Comparison of ENCODE assay signal across 14 cellular contexts in the genomic region with DNA sequence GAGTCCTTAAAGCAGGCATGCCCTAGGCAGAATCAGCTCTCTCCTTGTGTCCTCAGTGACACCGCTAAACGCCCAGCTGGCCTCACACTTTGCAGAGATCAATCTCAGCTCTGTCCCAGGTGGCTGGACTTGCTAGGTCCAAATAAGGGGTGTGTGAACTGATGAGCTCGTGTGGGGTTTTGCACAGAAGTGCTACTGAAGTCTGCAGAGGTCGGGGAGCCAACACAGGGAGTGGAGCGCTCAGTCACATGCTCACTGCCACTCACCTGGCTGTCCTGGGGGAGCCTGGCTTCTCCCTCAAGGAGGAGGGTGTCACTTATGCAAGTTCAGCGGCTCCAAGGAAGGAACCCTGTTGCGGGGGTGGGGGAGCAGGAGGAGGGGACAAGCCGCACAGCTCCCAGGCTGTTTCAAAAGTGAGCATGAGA. TPM values are rescaled to one million over a fixed set of nuclear protein-coding genes. Genes with fewer than 3 reads are reported as not detected.
DNase-seq lines count a peak whose midpoint lies in the region; ATAC-seq and TF ChIP-seq lines count a peak whose summit lies in the region.
"Had no signal": no experiment of that assay in that cellular context is flagged by ENCODE, and none has a peak within 500 bp of the region (broad histone marks: within the 10 kb centered on the region; RNA-seq: fewer than 3 reads in every experiment).

No MANE protein-coding gene starts in this region.

- peak overlapping the region; percentile 45 for H3K4me3 Mint-ChIP-seq in glutamatergic neuron (ENCODE audit: unreplicated experiment)
- peak overlapping the region in 1 of 2 donors; percentile 80 for H3K4me3 Mint-ChIP-seq in CD14-positive monocyte

- no TSS peak for BruUV-seq in A673 (replicated peaks; lab: Mats Ljungman, UMichigan)

- H3K27me3 Mint-ChIP-seq in glutamatergic neuron (ENCODE audit: unreplicated experiment), result peaks cover 9% of the 10 kb centered on the region
- H3K27me3 Mint-ChIP-seq in CD14-positive monocyte (ENCODE audit: low read depth in 3 of 3), result peaks cover 61 to 77% (median 63%) of the 10 kb centered on the region in 3 donors

- no peaks in the 10 kb centered on the region for H3K9me3 ChIP-seq in A673 (ENCODE audit: low read depth, low read length, poor library complexity, severe bottlenecking)

- peaks cover 47% of the 10 kb centered on the region for H3K4me1 Mint-ChIP-seq in glutamatergic neuron (ENCODE audit: low read depth, unreplicated experiment)
- peaks cover 9% of the 10 kb centered on the region for H3K4me1 Mint-ChIP-seq in CD14-positive monocyte

- intact Hi-C loops in A673 (cut with micrococcal nuclease; ENCODE audit: unreplicated experiment), result no loop called here
- intact Hi-C loops in posterior vena cava (cut with DNase I), result loop anchor here (5.0 kb wide), 2 partner anchors 158 to 163 kb away; no protein-coding TSS in a partner anchor
- intact Hi-C loops in CD14-positive monocyte (cut with micrococcal nuclease), result loop anchor here in 1 of 2 donors (1.0 to 10.0 kb wide), 2 partner anchors 164 to 225 kb away; no protein-coding TSS in a partner anchor

- CTCF ChIA-PET in A673 (lab: Charles Lee), result interaction anchor here (0.7 kb wide), 1 partner anchor 902 kb away, joined by 5 read pairs; no protein-coding TSS in a partner anchor

- H3K4me3 ChIP-seq in A673 (ENCODE audit: low read depth, low read length, poor library complexity, severe bottlenecking), result peak overlapping the region; percentile 45

- H3K27ac Mint-ChIP-seq in glutamatergic neuron (ENCODE audit: unreplicated experiment), result peak overlapping the region; percentile 30
- no peak overlapping the region for H3K27ac Mint-ChIP-seq in CD14-positive monocyte

- DNase-seq in A673 (ENCODE audit: low spot score) (peak; percentile 61), NCI-H69 (lab: John Stamatoyannopoulos, UW) (peak; percentile 55), glutamatergic neuron (peak; percentile 70), posterior vena cava (ENCODE audit: low spot score) (peak; percentile 80), hepatic stellate cell (ENCODE audit: low spot score) (no peak), CD14-positive monocyte (ENCODE audit: low spot score) (no peak)
- DNase-seq: activated naive CD4-positive, alpha-beta T cell; cortex of kidney; NCI-H526 treated with DMSO at 0.1 percent for 48 hours; stimulated activated CD4-positive, alpha-beta T cell treated with anti-CD3 and anti-CD28 coated beads, Interleukin-12 subunit alpha, Interleukin-12 subunit beta, amount 100 ng/mL, for 4 hours; stimulated activated CD8-positive, alpha-beta memory T cell treated with anti-CD3 and anti-CD28 coated beads, Interleukin-4, amount 100 ng/mL, for 48 hours had no signal

- TF ChIP-seq CTCF in A673 (conservative IDR thresholded peaks at IDR 0.05; ENCODE audit: low read depth, low read length) (no peak), glutamatergic neuron (IDR thresholded peaks at IDR 0.05; ENCODE audit: partially characterized antibody, unreplicated experiment) (no peak), CD14-positive monocyte (IDR thresholded peaks at IDR 0.05) (no peak)

- ATAC-seq in HG03280 (IDR thresholded peaks at IDR 0.05; ENCODE audit: unreplicated experiment) (no peak), HG03565 (IDR thresholded peaks at IDR 0.05; ENCODE audit: unreplicated experiment) (no peak)

- peak overlapping the region; percentile 62 for H3K27ac ChIP-seq in A673 (ENCODE audit: low read depth, low read length, poor library complexity, severe bottlenecking)

- no peaks in the 10 kb centered on the region for H3K36me3 Mint-ChIP-seq in glutamatergic neuron (ENCODE audit: unreplicated experiment)
- peaks cover 0 to 3% of the 10 kb centered on the region in 2 donors for H3K36me3 Mint-ChIP-seq in CD14-positive monocyte

- H3K27me3 ChIP-seq in A673 (replicated peaks; ENCODE audit: insufficient read depth, low read depth, low read length, poor library complexity), result no peaks in the 10 kb centered on the region

- H3K36me3 ChIP-seq in A673 (ENCODE audit: insufficient read depth, low read length, poor library complexity, severe bottlenecking), result no peaks in the 10 kb centered on the region

- H3K9me3 Mint-ChIP-seq in glutamatergic neuron (ENCODE audit: unreplicated experiment) (peaks cover 8% of the 10 kb centered on the region), CD14-positive monocyte (peaks cover 0 to 9% (median 0%) of the 10 kb centered on the region in 7 donors)

- POLR2A ChIA-PET in A673 (lab: Charles Lee; ENCODE audit: low non-redundant PET), result interaction anchor here (0.7 kb wide), 1 partner anchor 27 kb away, joined by 6 read pairs; no protein-coding TSS in a partner anchor

- peaks cover 57% of the 10 kb centered on the region for H3K4me1 ChIP-seq in A673 (ENCODE audit: insufficient read depth, low read length, poor library complexity, severe bottlenecking)

RNA-seq across cellular contexts. Expression of gene ELN, which starts 2.0 kb away (rescaled TPM):
- total RNA-seq in A673 (2021) (47.6 and 65.9 TPM in 2 replicates), glutamatergic neuron (ENCODE audit: unreplicated experiment) (3.7 TPM), posterior vena cava (100 to 1,000 TPM; 354 to 999 TPM)
- not detected for polyA plus RNA-seq in CD14-positive monocyte
- total RNA-seq: H4 had no signal

RNA-seq across cellular contexts. Expression of gene LIMK1, which starts 53.6 kb away (rescaled TPM):
- 59.3 and 60.2 TPM in 2 replicates for total RNA-seq in A673 (2021)
- 178 TPM for total RNA-seq in glutamatergic neuron (ENCODE audit: unreplicated experiment)
- 10 to 100 TPM; 19.4 to 22.3 TPM for total RNA-seq in posterior vena cava
- 10 to 100 TPM; 12.6 to 13.9 TPM for polyA plus RNA-seq in CD14-positive monocyte

Comparison
In these comparisons a context has a peak if more than half of its experiments do, and no peak if none do; other contexts are left out.
1. DNase-seq: peak in A673 (single experiment), NCI-H69 (single experiment), glutamatergic neuron (single experiment) and posterior vena cava (single experiment); none in hepatic stellate cell (single experiment) and CD14-positive monocyte (single experiment).
2. RNA of gene ELN, which starts 2.0 kb away (total RNA-seq): 354 to 999 TPM in posterior vena cava and 47.6 to 65.9 TPM in A673; 3.7 TPM in glutamatergic neuron (single experiment); every median in the first group is over 10 times any median in the second.